In the genomic region with DNA sequence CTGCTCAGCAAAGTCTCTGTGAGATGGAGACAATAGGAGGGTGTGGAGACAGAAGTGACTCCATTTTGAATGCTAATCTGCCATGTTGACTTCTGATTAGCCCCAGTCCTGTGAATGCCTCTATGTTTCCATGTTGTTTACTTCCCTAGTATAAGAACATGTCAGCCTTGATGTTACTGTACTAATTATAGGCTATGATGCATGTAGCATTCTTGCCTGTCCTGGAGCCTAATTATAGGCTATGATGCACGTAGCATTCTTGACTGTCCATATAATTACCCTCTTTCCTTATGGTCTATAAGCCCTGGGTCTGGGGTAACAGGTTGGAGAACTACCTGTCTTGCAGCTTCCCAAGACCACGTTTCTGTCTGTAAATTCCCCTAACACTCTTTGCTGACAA, we compare ENCODE assay signal across 24 cellular contexts.
"Had no signal": no experiment of that assay in that cellular context is flagged by ENCODE, and none has a peak within 500 bp of the region (broad histone marks: within the 10 kb centered on the region; RNA-seq: fewer than 3 reads in every experiment).

No MANE protein-coding gene starts in this region.

- H3K36me3 Mint-ChIP-seq: natural killer cell; neural progenitor cell; stimulated activated effector memory CD8-positive, alpha-beta T cell treated with anti-CD3 and anti-CD28 coated beads, Interleukin-12 subunit alpha, Interleukin-12 subunit beta, amount 100 ng/mL, for 72 hours; type B pancreatic cell had no signal

- H3K4me3 Mint-ChIP-seq: naive B cell; natural killer cell; nephron progenitor cell; neural progenitor cell; stimulated activated effector memory CD8-positive, alpha-beta T cell treated with anti-CD3 and anti-CD28 coated beads, Interleukin-12 subunit alpha, Interleukin-12 subunit beta, amount 100 ng/mL, for 72 hours; stimulated activated naive CD8-positive, alpha-beta T cell treated with anti-CD3 and anti-CD28 coated beads, Interleukin-15, amount 100 ng/mL, for 72 hours; type B pancreatic cell had no signal

- H3K36me3 ChIP-seq: heart right ventricle, lower lobe of right lung, neural progenitor cell, neutrophil, spleen, tibial nerve, uterus had no signal

- H2AFZ ChIP-seq: hepatocyte, parathyroid adenoma had no signal

- H3K27me3 Mint-ChIP-seq: stimulated activated naive CD8-positive, alpha-beta T cell treated with anti-CD3 and anti-CD28 coated beads, Interleukin-15, amount 100 ng/mL, for 72 hours; type B pancreatic cell had no signal

- H3K9me3 ChIP-seq: lower lobe of right lung, neutrophil, tibial nerve, uterus had no signal

- H3K27me3 ChIP-seq: heart right ventricle, hepatocyte, neural progenitor cell, neutrophil, spleen, tibial nerve, uterus had no signal

- H3K27ac Mint-ChIP-seq: natural killer cell; nephron progenitor cell; neural progenitor cell; stimulated activated effector memory CD8-positive, alpha-beta T cell treated with anti-CD3 and anti-CD28 coated beads, Interleukin-12 subunit alpha, Interleukin-12 subunit beta, amount 100 ng/mL, for 72 hours; type B pancreatic cell had no signal

- ATAC-seq: lower lobe of right lung; natural killer cell; right cardiac atrium; sciatic nerve; stimulated activated effector memory CD8-positive, alpha-beta T cell treated with anti-CD3 and anti-CD28 coated beads, Interleukin-12 subunit alpha, Interleukin-12 subunit beta, amount 100 ng/mL, for 72 hours; stimulated activated naive CD8-positive, alpha-beta T cell treated with anti-CD3 and anti-CD28 coated beads, Interleukin-15, amount 100 ng/mL, for 72 hours had no signal

- H3K4me3 ChIP-seq: heart right ventricle, hepatocyte, lower lobe of right lung, neural progenitor cell, spleen, tibial nerve, uterus had no signal

- DNase-seq: heart right ventricle; islet precursor cell; mammary epithelial cell; mesenchymal stem cell; naive B cell; natural killer cell; nephron progenitor cell; occipital lobe; right cardiac atrium; small intestine; spleen; stimulated activated CD4-positive, alpha-beta T cell treated with anti-CD3 and anti-CD28 coated beads, Interleukin-4, amount 100 ng/mL, for 24 hours; stimulated activated naive CD4-positive, alpha-beta T cell treated with Interleukin-2 at 50 U/mL for 16 hours; stimulated activated naive CD8-positive, alpha-beta T cell treated with anti-CD3 and anti-CD28 coated beads, Interleukin-15, amount 100 ng/mL, for 72 hours; uterus had no signal

- H3K4me1 Mint-ChIP-seq: natural killer cell; neural progenitor cell; stimulated activated effector memory CD8-positive, alpha-beta T cell treated with anti-CD3 and anti-CD28 coated beads, Interleukin-12 subunit alpha, Interleukin-12 subunit beta, amount 100 ng/mL, for 72 hours; stimulated activated naive CD8-positive, alpha-beta T cell treated with anti-CD3 and anti-CD28 coated beads, Interleukin-15, amount 100 ng/mL, for 72 hours had no signal

- H3K4me2 ChIP-seq: hepatocyte, neural progenitor cell had no signal

- H3K9ac ChIP-seq: neural progenitor cell, parathyroid adenoma had no signal

- H3K79me2 ChIP-seq: hepatocyte, parathyroid adenoma had no signal

- H3K27ac ChIP-seq: heart right ventricle, hepatocyte, lower lobe of right lung, neural progenitor cell, neutrophil, parathyroid adenoma, spleen, tibial nerve, uterus had no signal

- H3K4me1 ChIP-seq: lower lobe of right lung, neural progenitor cell, parathyroid adenoma, spleen, tibial nerve, uterus had no signal

- H3K9me3 Mint-ChIP-seq: stimulated activated effector memory CD8-positive, alpha-beta T cell treated with anti-CD3 and anti-CD28 coated beads, Interleukin-12 subunit alpha, Interleukin-12 subunit beta, amount 100 ng/mL, for 72 hours; type B pancreatic cell had no signal
